Comparison of ENCODE assay signal across 22 cellular contexts in genomic region chr12:119322324-119322723, GRCh38. TPM values are rescaled to one million over a fixed set of nuclear protein-coding genes. Genes with fewer than 3 reads are reported as not detected.
"Had no signal": no experiment of that assay in that cellular context is flagged by ENCODE, and none has a peak within 500 bp of the region (broad histone marks: within the 10 kb centered on the region; RNA-seq: fewer than 3 reads in every experiment).

No MANE protein-coding gene starts in this region.

- H3K9me3 Mint-ChIP-seq: activated naive CD4-positive, alpha-beta T cell treated with anti-CD3 and anti-CD28 coated beads, Interleukin-2, amount 50 U/mL, for 72 hours; activated T-helper 1 cell treated with anti-CD3 and anti-CD28 coated beads, Interleukin-12 subunit alpha, Interleukin-12 subunit beta, Interleukin-2, Interleukin-4 antibody, amounts not matched to agents 30 ng/mL and 10 ng/mL and 1 ng/mL, durations not matched to agents 14 hours and 24 hours and 36 hours; dendritic cell treated with granulocyte-macrophage colony-stimulating factor and Interleukin-4, amounts not matched to agents 40 ng/mL and 50 ng/mL, for 4 days; stimulated activated effector memory CD8-positive, alpha-beta T cell treated with anti-CD3 and anti-CD28 coated beads, Interleukin-12 subunit alpha, Interleukin-12 subunit beta, amount 100 ng/mL, for 72 hours; WTC11 had no signal

- H3K9me3 ChIP-seq: adrenal gland, esophagus squamous epithelium had no signal

- H3K4me1 ChIP-seq: adrenal gland had no signal

- H3K36me3 ChIP-seq: adrenal gland, esophagus squamous epithelium, neural progenitor cell, thoracic aorta had no signal

- H3K4me3 ChIP-seq: adrenal gland, esophagus squamous epithelium, neural progenitor cell, thoracic aorta had no signal

- H3K27ac ChIP-seq: adrenal gland, neural progenitor cell, thoracic aorta had no signal

- H3K27ac Mint-ChIP-seq: activated CD4-positive, alpha-beta T cell treated with anti-CD3 and anti-CD28 coated beads for 36 hours; activated naive CD4-positive, alpha-beta T cell treated with anti-CD3 and anti-CD28 coated beads, Interleukin-2, amount 50 U/mL, for 72 hours; activated T-helper 1 cell treated with anti-CD3 and anti-CD28 coated beads, Interleukin-12 subunit alpha, Interleukin-12 subunit beta, Interleukin-2, Interleukin-4 antibody, amounts not matched to agents 30 ng/mL and 10 ng/mL and 1 ng/mL, durations not matched to agents 14 hours and 24 hours and 36 hours; dendritic cell treated with granulocyte-macrophage colony-stimulating factor and Interleukin-4, amounts not matched to agents 40 ng/mL and 50 ng/mL, for 4 days; naive B cell; neural progenitor cell; progenitor cell of endocrine pancreas; stimulated activated effector memory CD8-positive, alpha-beta T cell treated with anti-CD3 and anti-CD28 coated beads, Interleukin-12 subunit alpha, Interleukin-12 subunit beta, amount 100 ng/mL, for 72 hours; WTC11 had no signal

- H3K27me3 Mint-ChIP-seq: dendritic cell treated with granulocyte-macrophage colony-stimulating factor and Interleukin-4, amounts not matched to agents 40 ng/mL and 50 ng/mL, for 4 days; progenitor cell of endocrine pancreas had no signal

- H3K4me1 Mint-ChIP-seq: activated CD4-positive, alpha-beta T cell treated with anti-CD3 and anti-CD28 coated beads for 36 hours; stimulated activated effector memory CD8-positive, alpha-beta T cell treated with anti-CD3 and anti-CD28 coated beads, Interleukin-12 subunit alpha, Interleukin-12 subunit beta, amount 100 ng/mL, for 72 hours had no signal

- H3K4me3 Mint-ChIP-seq: activated CD4-positive, alpha-beta T cell treated with anti-CD3 and anti-CD28 coated beads for 36 hours; activated T-helper 1 cell treated with anti-CD3 and anti-CD28 coated beads, Interleukin-12 subunit alpha, Interleukin-12 subunit beta, Interleukin-2, Interleukin-4 antibody, amounts not matched to agents 30 ng/mL and 10 ng/mL and 1 ng/mL, durations not matched to agents 14 hours and 24 hours and 36 hours; dendritic cell treated with granulocyte-macrophage colony-stimulating factor and Interleukin-4, amounts not matched to agents 40 ng/mL and 50 ng/mL, for 4 days; naive B cell; neural progenitor cell; stimulated activated effector memory CD8-positive, alpha-beta T cell treated with anti-CD3 and anti-CD28 coated beads, Interleukin-12 subunit alpha, Interleukin-12 subunit beta, amount 100 ng/mL, for 72 hours; WTC11 had no signal

- ATAC-seq: activated CD4-positive, alpha-beta T cell treated with anti-CD3 and anti-CD28 coated beads for 36 hours; activated naive CD4-positive, alpha-beta T cell treated with anti-CD3 and anti-CD28 coated beads, Interleukin-2, amount 50 U/mL, for 72 hours; sciatic nerve; stimulated activated effector memory CD8-positive, alpha-beta T cell treated with anti-CD3 and anti-CD28 coated beads, Interleukin-12 subunit alpha, Interleukin-12 subunit beta, amount 100 ng/mL, for 72 hours; WTC11 had no signal

- DNase-seq: activated CD4-positive, alpha-beta T cell treated with anti-CD3 and anti-CD28 coated beads for 36 hours; activated CD4-positive, alpha-beta T cell treated with anti-CD3 and anti-CD28 coated beads, Interleukin-2, amount 50 U/mL, for 48 hours; activated gamma-delta T cell treated with Interleukin-2 at 50 U/mL for 16 hours; activated T-cell treated with anti-CD3 and anti-CD28 coated beads for 4 hours; adrenal gland; effector CD8-positive, alpha-beta T cell; esophagus squamous epithelium; mammary epithelial cell; naive B cell; stimulated activated CD4-positive, alpha-beta T cell treated with anti-CD3 and anti-CD28 coated beads, Interleukin-4, amount 100 ng/mL, for 24 hours had no signal

- H3K36me3 Mint-ChIP-seq: activated naive CD4-positive, alpha-beta T cell treated with anti-CD3 and anti-CD28 coated beads, Interleukin-2, amount 50 U/mL, for 72 hours; naive B cell; neural progenitor cell; stimulated activated effector memory CD8-positive, alpha-beta T cell treated with anti-CD3 and anti-CD28 coated beads, Interleukin-12 subunit alpha, Interleukin-12 subunit beta, amount 100 ng/mL, for 72 hours; WTC11 had no signal

- H3K27me3 ChIP-seq: adrenal gland, esophagus squamous epithelium, neural progenitor cell had no signal

RNA-seq across cellular contexts. Expression of gene CCDC60, which starts 12.2 kb away (rescaled TPM):
- total RNA-seq: activated CD4-positive, alpha-beta T cell treated with anti-CD3 and anti-CD28 coated beads for 36 hours; activated naive CD4-positive, alpha-beta T cell treated with anti-CD3 and anti-CD28 coated beads, Interleukin-2, amount 50 U/mL, for 72 hours; activated T-helper 1 cell treated with anti-CD3 and anti-CD28 coated beads, Interleukin-12 subunit alpha, Interleukin-12 subunit beta, Interleukin-2, Interleukin-4 antibody, amounts not matched to agents 30 ng/mL and 10 ng/mL and 1 ng/mL, durations not matched to agents 14 hours and 24 hours and 36 hours; adrenal gland; cerebellum; mammary epithelial cell; osteoblast; sciatic nerve; T-helper 2 cell treated with Interferon-gamma antibody and Interleukin-4, amounts not matched to agents 100 ng/mL and 5 ng/mL, for 36 hours; thoracic aorta had no signal
- polyA plus RNA-seq: adrenal gland, mammary epithelial cell had no signal
